Comparison of ENCODE assay signal across 12 cellular contexts in the genomic region with DNA sequence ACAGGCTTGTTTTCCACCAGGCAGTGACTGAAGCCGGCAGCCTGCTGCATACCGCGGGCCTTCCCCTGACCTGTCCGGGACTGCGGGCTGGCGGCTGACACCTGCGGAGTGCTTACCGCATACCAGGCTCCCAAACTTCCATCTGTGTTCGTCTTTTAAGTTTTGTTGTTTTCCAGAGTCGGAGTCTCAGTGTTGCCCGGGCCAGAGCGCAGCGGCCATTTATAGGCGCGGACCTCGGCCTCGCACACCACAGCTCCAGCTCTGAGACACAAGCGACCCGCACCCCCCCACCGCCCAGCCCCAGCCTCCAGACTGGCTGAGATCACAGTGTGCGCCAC. TPM values are rescaled to one million over a fixed set of nuclear protein-coding genes. Genes with fewer than 3 reads are reported as not detected.
DNase-seq lines count a peak whose midpoint lies in the region; ATAC-seq and TF ChIP-seq lines count a peak whose summit lies in the region.
"Had no signal": no experiment of that assay in that cellular context is flagged by ENCODE, and none has a peak within 500 bp of the region (broad histone marks: within the 10 kb centered on the region; RNA-seq: fewer than 3 reads in every experiment).

No MANE protein-coding gene starts in this region.

- H3K36me3 ChIP-seq in left ventricle myocardium inferior (no peaks in the 10 kb centered on the region), SK-N-MC (ENCODE audit: insufficient read depth, low read length) (no peaks in the 10 kb centered on the region; the same call in 1 of the 2 replicates), aorta (ENCODE audit: control insufficient read depth in 1 of 2, insufficient read depth in 2 of 2, low read length in 1 of 2) (no peaks in the 10 kb centered on the region)
- H3K36me3 ChIP-seq: HAP-1, SJCRH30 had no signal

- H3K4me3 Mint-ChIP-seq in naive B cell: peak overlapping the region in 6 of 8 donors; percentile 21 to 99 (median 82)

- no peaks in the 10 kb centered on the region for H3K9me3 Mint-ChIP-seq in naive B cell

- H3K4me1 Mint-ChIP-seq in naive B cell: peaks cover 20 to 34% (median 32%) of the 10 kb centered on the region in 3 donors

- no peak overlapping the region for H3K27ac ChIP-seq in left ventricle myocardium inferior (replicated peaks)
- no peak overlapping the region for H3K27ac ChIP-seq in SK-N-MC
- H3K27ac ChIP-seq in aorta (ENCODE audit: low read depth in 1 of 2, low read length in 2 of 2): peak overlapping the region in 1 of 2 donors; percentile 15
- H3K27ac ChIP-seq: SJCRH30 had no signal

- peaks cover 27% of the 10 kb centered on the region for H3K4me1 ChIP-seq in left ventricle myocardium inferior
- peaks cover 0 to 1% of the 10 kb centered on the region in 2 donors for H3K4me1 ChIP-seq in aorta (ENCODE audit: control insufficient read depth in 1 of 2, insufficient read depth in 2 of 2, low read length in 2 of 2)

- H3K27ac Mint-ChIP-seq in naive B cell: peak overlapping the region in 2 of 6 donors; percentile 57 to 58

- H3K9ac ChIP-seq in SK-N-MC (ENCODE audit: insufficient read length): no peak overlapping the region

- TF ChIP-seq CTCF in left ventricle myocardium inferior (IDR thresholded peaks at IDR 0.05; ENCODE audit: borderline replicate concordance): no peak

- H3K9me3 ChIP-seq in left ventricle myocardium inferior (replicated peaks) (no peaks in the 10 kb centered on the region), SK-N-MC (ENCODE audit: low read depth, low read length) (no peaks in the 10 kb centered on the region), aorta (ENCODE audit: control insufficient read depth, low read length) (no peaks in the 10 kb centered on the region)
- H3K9me3 ChIP-seq: HAP-1, SJCRH30 had no signal

- H3K4me3 ChIP-seq in left ventricle myocardium inferior (peak overlapping the region; percentile 97), SK-N-MC (peak overlapping the region; percentile 87; the same call in 1 of the 2 replicates), aorta (ENCODE audit: low read length in 2 of 2) (no peak overlapping the region)

- intact Hi-C loops in left ventricle myocardium inferior (cut with micrococcal nuclease): loop anchor here (5.0 kb wide), 1 partner anchor 59 kb away; no protein-coding TSS in a partner anchor
- intact Hi-C loops in cardiac septum (cut with DNase I): no loop called here
- intact Hi-C loops in aorta (cut with DNase I): loop anchor here in 1 of 2 donors (5.0 kb wide), 1 partner anchor 54 kb away; no protein-coding TSS in a partner anchor

- H3K27me3 ChIP-seq in left ventricle myocardium inferior (ENCODE audit: low read depth) (no peaks in the 10 kb centered on the region), aorta (ENCODE audit: control insufficient read depth in 1 of 2, insufficient read depth in 2 of 2, low read length in 1 of 2) (no peaks in the 10 kb centered on the region)
- H3K27me3 ChIP-seq: SJCRH30 had no signal

- no peaks in the 10 kb centered on the region for H3K27me3 Mint-ChIP-seq in naive B cell

- H3K36me3 Mint-ChIP-seq in naive B cell: no peaks in the 10 kb centered on the region

- ATAC-seq in naive B cell (ENCODE audit: low read depth in 2 of 2): no peak
- ATAC-seq in aorta (ENCODE audit: low FRiP score): no peak

- DNase-seq in left ventricle myocardium inferior (no peak), cardiac septum (ENCODE audit: low spot score) (no peak), SK-N-MC (ENCODE audit: low read depth, low spot score) (no peak), naive B cell (no peak), aorta (peak; percentile 41 to 75), medulla oblongata (ENCODE audit: extremely low spot score) (no peak), germinal center (ENCODE audit: low spot score) (no peak), DMS153 treated with DMSO at 0.1 percent for 48 hours (lab: John Stamatoyannopoulos, UW; ENCODE audit: unreplicated experiment) (no peak)
- DNase-seq: activated CD4-positive, CD25-positive, alpha-beta regulatory T cell; stimulated activated CD4-positive, alpha-beta T cell treated with anti-CD3 and anti-CD28 coated beads, Interleukin-15, amount 100 ng/mL, for 24 hours had no signal

- WGBS in aorta, 2 donors: 93 to 94% methylated on average over 21 of the region's 21 CpGs

RNA-seq across cellular contexts. Expression of a gene that starts 1.4 kb away (rescaled TPM):
- 15.5 TPM for total RNA-seq in left ventricle myocardium inferior
- total RNA-seq in cardiac septum: 13.7 TPM
- polyA plus RNA-seq in naive B cell (ENCODE audit: low read depth in 6 of 6): 10 to 100 TPM; 19.9 to 63.5 (median 28.7) TPM
- 100 to 1,000 TPM in 1 of 2 donors, 10 to 100 TPM in 1; 87.9 to 224 TPM for total RNA-seq in aorta
- 10 to 100 TPM; 54.7 to 93.3 TPM for polyA plus RNA-seq in aorta

Comparison
In these comparisons a context has a peak if more than half of its experiments do, and no peak if none do; other contexts are left out.
1. DNase-seq: peak in aorta (2 of 2); none in left ventricle myocardium inferior (single experiment), cardiac septum (single experiment), SK-N-MC (single experiment), naive B cell (single experiment), medulla oblongata (single experiment), germinal center (single experiment) and DMS153 treated with DMSO at 0.1 percent for 48 hours (single experiment).
2. H3K4me3 ChIP-seq: peak in left ventricle myocardium inferior (single experiment) and SK-N-MC (single experiment); none in aorta (0 of 2).